In genomic region chr1:16913616-16913865, GRCh38 we compare ENCODE assay signal across 1 cellular context.
TF ChIP-seq lines count a peak whose summit lies in the region.

No MANE protein-coding gene starts in this region.

TF ChIP-seq in GM12878, 131 proteins besides CTCF, POLR2A, EP300 and RAD21 (continued from another document):
- TF ChIP-seq CEBPZ (IDR thresholded peaks at IDR 0.05; ENCODE audit: low read depth, low read length) (no peak), CEBPB (IDR thresholded peaks at IDR 0.05; ENCODE audit: borderline replicate concordance in 1 of 2, low read depth in 2 of 2, low read length in 2 of 2) (no peak), NFYA (IDR thresholded peaks at IDR 0.05; ENCODE audit: borderline replicate concordance, low read depth, low read length) (no peak), MEF2B (IDR thresholded peaks at IDR 0.05; ENCODE audit: partially characterized antibody, poor library complexity, severe bottlenecking) (no peak), TAF1 (IDR thresholded peaks at IDR 0.05; ENCODE audit: borderline replicate concordance, low read depth, low read length) (no peak), SKIL (IDR thresholded peaks at IDR 0.05; ENCODE audit: low read depth, poor library complexity, severe bottlenecking) (no peak), JUNB (IDR thresholded peaks at IDR 0.05) (no peak), POU2F2 (IDR thresholded peaks at IDR 0.05; ENCODE audit: borderline replicate concordance, low read depth, low read length) (no peak), SMARCA5 (IDR thresholded peaks at IDR 0.05) (no peak), CREB1 (IDR thresholded peaks at IDR 0.05; ENCODE audit: low read depth) (no peak), SP1 (IDR thresholded peaks at IDR 0.05; ENCODE audit: low read depth, low read length) (no peak)
